ENCODE assay signal across 13 cellular contexts in genomic region chr5:159041754-159042153, GRCh38. TPM values are rescaled to one million over a fixed set of nuclear protein-coding genes. Genes with fewer than 3 reads are reported as not detected.
DNase-seq lines count a peak whose midpoint lies in the region; ATAC-seq and TF ChIP-seq lines count a peak whose summit lies in the region.
"Had no signal": no experiment of that assay in that cellular context is flagged by ENCODE, and none has a peak within 500 bp of the region (broad histone marks: within the 10 kb centered on the region; RNA-seq: fewer than 3 reads in every experiment).

No MANE protein-coding gene starts in this region.

- H3K27me3 Mint-ChIP-seq in naive B cell, result no peaks in the 10 kb centered on the region
- peaks cover 37% of the 10 kb centered on the region for H3K27me3 Mint-ChIP-seq in activated CD4-positive, alpha-beta memory T cell treated with anti-CD3 and anti-CD28 coated beads, Interleukin-2, amount 10 ng/mL, durations not matched to agents 7 days and 5 days

- H4K20me1 ChIP-seq in DOHH2 (ENCODE audit: control insufficient read depth, insufficient read depth, low read depth, low read length), result no peaks in the 10 kb centered on the region

- H3K4me3 Mint-ChIP-seq in naive B cell, result peak overlapping the region in 1 of 8 donors; percentile 2
- no peak overlapping the region for H3K4me3 Mint-ChIP-seq in activated CD4-positive, alpha-beta memory T cell treated with anti-CD3 and anti-CD28 coated beads, Interleukin-2, amount 10 ng/mL, durations not matched to agents 7 days and 5 days
- H3K4me3 Mint-ChIP-seq: mesothelial cell of epicardium had no signal

- ATAC-seq in HG02852 (IDR thresholded peaks at IDR 0.05; ENCODE audit: unreplicated experiment) (peak; percentile 51), naive B cell (ENCODE audit: low read depth in 2 of 2) (no peak)

- no peaks in the 10 kb centered on the region for H3K27me3 ChIP-seq in DOHH2 (ENCODE audit: control insufficient read depth, low read length)
- H3K27me3 ChIP-seq: right atrium auricular region had no signal

- peak overlapping the region; percentile 57 for H3K4me3 ChIP-seq in DOHH2 (ENCODE audit: low read length)
- H3K4me3 ChIP-seq: right atrium auricular region had no signal

- TF ChIP-seq CTCF in DOHH2 (IDR thresholded peaks at IDR 0.05; ENCODE audit: low read depth, low read length, poor library complexity, severe bottlenecking) (no peak), GM10266 (IDR thresholded peaks at IDR 0.05; ENCODE audit: control insufficient read depth, insufficient read depth, low read depth, missing control alignments) (no peak)

- H3K27ac Mint-ChIP-seq in naive B cell, result peak overlapping the region in 4 of 6 donors; percentile 15 to 86 (median 62)
- no peak overlapping the region for H3K27ac Mint-ChIP-seq in activated CD4-positive, alpha-beta memory T cell treated with anti-CD3 and anti-CD28 coated beads, Interleukin-2, amount 10 ng/mL, durations not matched to agents 7 days and 5 days
- H3K27ac Mint-ChIP-seq: mesothelial cell of epicardium had no signal

- no peaks in the 10 kb centered on the region for H3K9me3 ChIP-seq in DOHH2 (ENCODE audit: control insufficient read depth, insufficient read depth, low read length)
- H3K9me3 ChIP-seq: neutrophil, right atrium auricular region had no signal

- H3K36me3 ChIP-seq in DOHH2 (ENCODE audit: control insufficient read depth, low read length), result peaks cover 7% of the 10 kb centered on the region
- H3K36me3 ChIP-seq: neutrophil, right atrium auricular region, WERI-Rb-1 had no signal

- peak overlapping the region; percentile 82 for H3K4me2 ChIP-seq in DOHH2 (ENCODE audit: low read length)

- H3F3A ChIP-seq in DOHH2 (ENCODE audit: control insufficient read depth, insufficient read depth), result peaks cover 30% of the 10 kb centered on the region

- H3K9me3 Mint-ChIP-seq in naive B cell, result no peaks in the 10 kb centered on the region
- no peaks in the 10 kb centered on the region for H3K9me3 Mint-ChIP-seq in activated CD4-positive, alpha-beta memory T cell treated with anti-CD3 and anti-CD28 coated beads, Interleukin-2, amount 10 ng/mL, durations not matched to agents 7 days and 5 days
- H3K9me3 Mint-ChIP-seq: mesothelial cell of epicardium had no signal

- H3K4me1 Mint-ChIP-seq in naive B cell, result peaks cover 55 to 69% (median 57%) of the 10 kb centered on the region in 3 donors
- no peaks in the 10 kb centered on the region for H3K4me1 Mint-ChIP-seq in activated CD4-positive, alpha-beta memory T cell treated with anti-CD3 and anti-CD28 coated beads, Interleukin-2, amount 10 ng/mL, durations not matched to agents 7 days and 5 days

- POLR2A ChIA-PET in activated CD4-positive, alpha-beta memory T cell treated with anti-CD3 and anti-CD28 coated beads, Interleukin-2, amount 10 ng/mL, durations not matched to agents 7 days and 5 days (lab: Charles Lee), result no interaction called here

- H3K9me2 ChIP-seq in DOHH2 (replicated peaks; ENCODE audit: control insufficient read depth, low read length), result no peaks in the 10 kb centered on the region

- no peaks in the 10 kb centered on the region for H3K36me3 Mint-ChIP-seq in naive B cell
- H3K36me3 Mint-ChIP-seq in activated CD4-positive, alpha-beta memory T cell treated with anti-CD3 and anti-CD28 coated beads, Interleukin-2, amount 10 ng/mL, durations not matched to agents 7 days and 5 days (ENCODE audit: low read depth), result no peaks in the 10 kb centered on the region
- H3K36me3 Mint-ChIP-seq: mesothelial cell of epicardium had no signal

- peak overlapping the region; percentile 88 for H3K27ac ChIP-seq in DOHH2 (ENCODE audit: low read depth, low read length)
- H3K27ac ChIP-seq: neutrophil, right atrium auricular region, WERI-Rb-1 had no signal

- peaks cover 62% of the 10 kb centered on the region for H3K79me2 ChIP-seq in DOHH2 (ENCODE audit: control insufficient read depth, low read length)

- CTCF ChIA-PET in activated CD4-positive, alpha-beta memory T cell treated with anti-CD3 and anti-CD28 coated beads, Interleukin-2, amount 10 ng/mL, durations not matched to agents 7 days and 5 days (lab: Charles Lee), result interaction anchor here (1.1 kb wide), 1 partner anchor 347 kb away, joined by 3 read pairs; no protein-coding TSS in a partner anchor

- peaks cover 90% of the 10 kb centered on the region for H3K4me1 ChIP-seq in DOHH2 (ENCODE audit: control insufficient read depth, low read length)

- DNase-seq in RPMI7951 (ENCODE audit: low read depth) (peak; percentile 9), naive B cell (no peak), NCI-H510A treated with DMSO at 0.1 percent for 48 hours (lab: John Stamatoyannopoulos, UW) (no peak), GM10266 (ENCODE audit: extremely low spot score) (no peak)
- no peak for DNase-seq in activated CD4-positive, alpha-beta memory T cell treated with anti-CD3 and anti-CD28 coated beads, Interleukin-2, amount 10 ng/mL, durations not matched to agents 7 days and 5 days
- DNase-seq in activated CD4-positive, CD25-positive, alpha-beta regulatory T cell (lab: John Stamatoyannopoulos, UW), result no peak
- DNase-seq: T-helper 1 cell, WERI-Rb-1 had no signal

RNA-seq across cellular contexts. Expression of gene EBF1, which starts 58.0 kb away (rescaled TPM):
- not detected in 2 replicates for total RNA-seq in RPMI7951 (2014; rRNA removed; shearing (Covaris generic))
- 10 to 100 TPM; 27.7 to 48.4 (median 40.1) TPM for polyA plus RNA-seq in naive B cell (ENCODE audit: low read depth in 6 of 6)
- total RNA-seq in activated CD4-positive, alpha-beta memory T cell treated with anti-CD3 and anti-CD28 coated beads, Interleukin-2, amount 10 ng/mL, durations not matched to agents 7 days and 5 days, result under 1 TPM in 1 of 2 experiments, not detected in 1; 0.23 TPM
